ENCODE assay signal across 8 cellular contexts in genomic region chr5:41869150-41869738, GRCh38. TPM values are rescaled to one million over a fixed set of nuclear protein-coding genes. Genes with fewer than 3 reads are reported as not detected.
DNase-seq lines count a peak whose midpoint lies in the region; ATAC-seq and TF ChIP-seq lines count a peak whose summit lies in the region.

No MANE protein-coding gene starts in this region.

- in situ Hi-C loops in ACHN (cut with HindIII; ENCODE audit: low pct_ligation_motif_present, low pct_unique_long_range_greater_than_20kb, low sequenced_read_pairs), result no loop called here
- in situ Hi-C loops in GM13977 (cut with MboI; ENCODE audit: low pct_unique_long_range_greater_than_20kb, low sequenced_read_pairs, unreplicated experiment), result loop anchor here (25.0 kb wide), 1 partner anchor 893 kb away; the partner anchor contains the start of gene CCDC152

- H3K4me3 ChIP-seq in heart left ventricle, result peak overlapping the region; percentile 64 to 91 (median 78)

- peak overlapping the region; percentile 84 to 96 (median 92) for H3K27ac ChIP-seq in heart left ventricle

- WGBS in heart left ventricle, 4 donors, result 7 to 21% (median 12%) methylated on average over 22 to 28 of the region's 28 CpGs

- H3K27ac Mint-ChIP-seq in activated naive CD8-positive, alpha-beta T cell treated with anti-CD3 and anti-CD28 coated beads, Interleukin-2, amount 50 U/mL, for 24 hours, result peak overlapping the region; percentile 83
- peak overlapping the region; percentile 89 for H3K27ac Mint-ChIP-seq in osteocyte (ENCODE audit: unreplicated experiment)

- intact Hi-C loops in heart left ventricle (cut with DNase I), result loop anchor here in 7 of 10 donors (1.0 to 10.0 kb wide), 8 partner anchors 35 to 1023 kb away; partner anchors contain the start of genes RIMOC1 (in 3 of the 7), FBXO4 (in 1 of the 7) and GHR (in 1 of the 7)

- DNase-seq in ACHN, result peak; percentile 12
- DNase-seq in GM13977 (ENCODE audit: low spot score), result peak; percentile 37
- DNase-seq in NCI-H524 (lab: John Stamatoyannopoulos, UW), result peak; percentile 17 to 57
- DNase-seq in activated naive CD8-positive, alpha-beta T cell treated with anti-CD3 and anti-CD28 coated beads, Interleukin-2, amount 50 U/mL, for 24 hours, result no peak
- peak; percentile 73 to 89 (median 81) for DNase-seq in heart left ventricle
- no peak for DNase-seq in osteocyte (ENCODE audit: extremely low spot score, unreplicated experiment)
- no peak for DNase-seq in GF-D8 (lab: John Stamatoyannopoulos, UW)

- peaks cover 0 to 7% (median 0%) of the 10 kb centered on the region in 9 donors for H3K36me3 ChIP-seq in heart left ventricle

- H3K4me3 Mint-ChIP-seq in activated naive CD8-positive, alpha-beta T cell treated with anti-CD3 and anti-CD28 coated beads, Interleukin-2, amount 50 U/mL, for 24 hours, result peak overlapping the region; percentile 91
- H3K4me3 Mint-ChIP-seq in osteocyte (ENCODE audit: unreplicated experiment), result peak overlapping the region; percentile 91

- TF ChIP-seq POLR2A in heart left ventricle (IDR thresholded peaks at IDR 0.05), result no peak

- no peaks in the 10 kb centered on the region for H3K9me3 ChIP-seq in heart left ventricle

- H3K27me3 Mint-ChIP-seq in activated naive CD8-positive, alpha-beta T cell treated with anti-CD3 and anti-CD28 coated beads, Interleukin-2, amount 50 U/mL, for 24 hours, result no peaks in the 10 kb centered on the region
- peaks cover 3% of the 10 kb centered on the region for H3K27me3 Mint-ChIP-seq in osteocyte (ENCODE audit: unreplicated experiment)

- ATAC-seq in activated naive CD8-positive, alpha-beta T cell treated with anti-CD3 and anti-CD28 coated beads, Interleukin-2, amount 50 U/mL, for 24 hours, result no peak
- ATAC-seq in heart left ventricle (peak; percentile 84 to 91 (median 89)), HG03521 (IDR thresholded peaks at IDR 0.05; ENCODE audit: unreplicated experiment) (no peak)

- no peaks in the 10 kb centered on the region for H3K27me3 ChIP-seq in heart left ventricle

- H3K9me3 Mint-ChIP-seq in activated naive CD8-positive, alpha-beta T cell treated with anti-CD3 and anti-CD28 coated beads, Interleukin-2, amount 50 U/mL, for 24 hours, result no peaks in the 10 kb centered on the region
- no peaks in the 10 kb centered on the region for H3K9me3 Mint-ChIP-seq in osteocyte (ENCODE audit: unreplicated experiment)

- peaks cover 0 to 37% (median 19%) of the 10 kb centered on the region in 12 donors for H3K4me1 ChIP-seq in heart left ventricle

- no peak for TF ChIP-seq CTCF in GM13977 (IDR thresholded peaks at IDR 0.05; ENCODE audit: extremely low read depth, insufficient read depth, missing control alignments)
- no peak for TF ChIP-seq CTCF in heart left ventricle (IDR thresholded peaks at IDR 0.05)
- TF ChIP-seq CTCF in osteocyte (IDR thresholded peaks at IDR 0.05), result no peak

- peaks cover 17% of the 10 kb centered on the region for H3K36me3 Mint-ChIP-seq in activated naive CD8-positive, alpha-beta T cell treated with anti-CD3 and anti-CD28 coated beads, Interleukin-2, amount 50 U/mL, for 24 hours (ENCODE audit: low read depth)
- peaks cover 4% of the 10 kb centered on the region for H3K36me3 Mint-ChIP-seq in osteocyte (ENCODE audit: unreplicated experiment)

- H3K4me1 Mint-ChIP-seq in activated naive CD8-positive, alpha-beta T cell treated with anti-CD3 and anti-CD28 coated beads, Interleukin-2, amount 50 U/mL, for 24 hours, result peaks cover 60% of the 10 kb centered on the region
- peaks cover 43% of the 10 kb centered on the region for H3K4me1 Mint-ChIP-seq in osteocyte (ENCODE audit: unreplicated experiment)

RNA-seq across cellular contexts. Expression of gene OXCT1, which starts 1.0 kb away (rescaled TPM):
- 100 to 1,000 TPM in 8 of 9 donors, 10 to 100 TPM in 1; 73.4 to 363 (median 205) TPM for total RNA-seq in heart left ventricle
- 100 to 1,000 TPM in 1 of 2 donors, 10 to 100 TPM in 1; 50.7 to 148 TPM for polyA plus RNA-seq in heart left ventricle
- 41.0 and 41.9 TPM in 2 replicates for total RNA-seq in osteocyte

RNA-seq across cellular contexts. Expression of gene RIMOC1, which starts 34.9 kb away (rescaled TPM):
- 10 to 100 TPM in 8 of 9 donors, 1 to 10 TPM in 1; 7.6 to 24.0 (median 17.7) TPM for total RNA-seq in heart left ventricle
- polyA plus RNA-seq in heart left ventricle, result 10 to 100 TPM in 1 of 2 donors, 1 to 10 TPM in 1; 4.4 to 10.8 TPM
- 43.6 and 44.4 TPM in 2 replicates for total RNA-seq in osteocyte

RNA-seq across cellular contexts. Expression of gene FBXO4, which starts 55.8 kb away (rescaled TPM):
- 1 to 10 TPM; 2.4 to 8.1 (median 3.4) TPM for total RNA-seq in heart left ventricle
- 1 to 10 TPM; 2.5 to 3.9 TPM for polyA plus RNA-seq in heart left ventricle
- total RNA-seq in osteocyte, result 4.2 and 6.9 TPM in 2 replicates

Comparison
In these comparisons a context has a peak if more than half of its experiments do, and no peak if none do; other contexts are left out.
1. DNase-seq: peak in ACHN (single experiment), GM13977 (single experiment), NCI-H524 (2 of 2) and heart left ventricle (5 of 5); none in activated naive CD8-positive, alpha-beta T cell treated with anti-CD3 and anti-CD28 coated beads, Interleukin-2, amount 50 U/mL, for 24 hours (single experiment), osteocyte (single experiment) and GF-D8 (single experiment).
2. ATAC-seq: peak in heart left ventricle (4 of 4); none in activated naive CD8-positive, alpha-beta T cell treated with anti-CD3 and anti-CD28 coated beads, Interleukin-2, amount 50 U/mL, for 24 hours (single experiment) and HG03521 (single experiment).